Comparison of ENCODE assay signal across 17 cellular contexts in the genomic region with DNA sequence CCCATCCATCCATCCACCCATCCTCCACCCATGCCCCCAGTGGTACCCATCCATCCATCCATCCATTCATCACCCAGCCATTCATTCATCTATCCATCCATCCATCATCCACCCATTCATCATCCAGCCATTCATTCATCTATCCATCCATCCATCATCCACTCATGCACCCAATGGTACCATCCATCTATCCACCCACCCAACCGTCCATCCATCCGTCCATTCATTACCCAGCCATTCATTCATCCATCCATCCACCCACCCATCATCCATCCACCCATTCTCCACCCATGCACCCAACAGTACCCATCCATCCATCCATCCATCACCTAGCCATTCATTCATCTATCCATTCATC. TPM values are rescaled to one million over a fixed set of nuclear protein-coding genes. Genes with fewer than 3 reads are reported as not detected.
DNase-seq lines count a peak whose midpoint lies in the region; ATAC-seq, FAIRE-seq and TF ChIP-seq lines count a peak whose summit lies in the region.
"Had no signal": no experiment of that assay in that cellular context is flagged by ENCODE, and none has a peak within 500 bp of the region (broad histone marks: within the 10 kb centered on the region; RNA-seq: fewer than 3 reads in every experiment).

No MANE protein-coding gene starts in this region.

- ATAC-seq in GM12878: no peak
- no peak for ATAC-seq in HG03565 (IDR thresholded peaks at IDR 0.05; ENCODE audit: unreplicated experiment)

- H3K9me3 ChIP-seq in CD4-positive, alpha-beta memory T cell (ENCODE audit: control insufficient read depth in 1 of 2, low read length in 2 of 2): no peaks in the 10 kb centered on the region
- H3K9me3 ChIP-seq in GM12878 (replicated peaks; ENCODE audit: control insufficient read depth, insufficient read depth, low read length) (no peaks in the 10 kb centered on the region; the same call in 2 of the 3 replicates), transverse colon (no peaks in the 10 kb centered on the region)

- RAD21 ChIA-PET in GM12878 (lab: Charles Lee; ENCODE audit: unreplicated experiment): no interaction called here

- H3K4me2 ChIP-seq in GM12878 (ENCODE audit: control insufficient read depth, insufficient read depth): no peak overlapping the region

- in situ Hi-C loops in GM12878 (cut with MboI) (no loop called here), transverse colon (cut with MboI; ENCODE audit: low pct_ligation_motif_present in 1 of 4, low pct_unique_long_range_greater_than_20kb in 1 of 4, low sequenced_read_pairs in 3 of 4) (no loop called here)

- SMC1A ChIA-PET in GM12878 (lab: Charles Lee; ENCODE audit: uncharacterized antibody, unreplicated experiment): no interaction called here

- POLR2A ChIA-PET in CD4-positive, alpha-beta memory T cell (lab: Charles Lee; ENCODE audit: partially characterized antibody): no interaction called here
- POLR2A ChIA-PET in GM12878 (lab: Charles Lee): no interaction called here

- H3K4me1 Mint-ChIP-seq in CD4-positive, alpha-beta memory T cell: peaks cover 0 to 8% (median 3%) of the 10 kb centered on the region in 4 donors
- H3K4me1 Mint-ChIP-seq in neural crest cell: no peaks in the 10 kb centered on the region

- intact Hi-C loops in CD4-positive, alpha-beta memory T cell (cut with micrococcal nuclease): no loop called here
- intact Hi-C loops in GM12878 (cut with micrococcal nuclease; ENCODE audit: unreplicated experiment) (no loop called here), transverse colon (cut with DNase I; ENCODE audit: low total_unique reads) (no loop called here)

- H3K27me3 Mint-ChIP-seq in CD4-positive, alpha-beta memory T cell: no peaks in the 10 kb centered on the region
- peaks cover 12% of the 10 kb centered on the region for H3K27me3 Mint-ChIP-seq in neural crest cell (ENCODE audit: low read depth)

- FAIRE-seq in GM12892 (lab: Jason Lieb, UNC) (peak; percentile 63), GM12878 (lab: Jason Lieb, UNC) (no peak)

- peak overlapping the region in 4 of 7 donors; percentile 1 to 77 (median 41) for H3K27ac Mint-ChIP-seq in CD4-positive, alpha-beta memory T cell
- H3K27ac Mint-ChIP-seq in neural crest cell (ENCODE audit: unreplicated experiment): no peak overlapping the region

- TF ChIP-seq CTCF in GM12878 (IDR thresholded peaks at IDR 0.05 in 2 of 3, conservative IDR thresholded peaks at IDR 0.05 in 1 of 3; ENCODE audit: control insufficient read depth in 2 of 3, extremely low read depth in 1 of 3, insufficient read depth in 1 of 3, low read depth in 3 of 3, low read length in 3 of 3) (no peak), neural crest cell (conservative IDR thresholded peaks at IDR 0.05) (no peak), transverse colon (IDR thresholded peaks at IDR 0.05) (no peak)

- no TSS peak for BruUV-seq in GM12878 (replicated peaks; lab: Mats Ljungman, UMichigan)

- TF ChIP-seq EP300 in GM12878 (IDR thresholded peaks at IDR 0.05; ENCODE audit: borderline replicate concordance in 1 of 2, control insufficient read depth in 1 of 2, low read depth in 2 of 2, low read length in 2 of 2): no peak
- no peak for TF ChIP-seq EP300 in transverse colon (IDR thresholded peaks at IDR 0.05; ENCODE audit: low read depth)

- no peak overlapping the region for H3K27ac ChIP-seq in CD4-positive, alpha-beta memory T cell (ENCODE audit: low read depth, low read length)
- H3K27ac ChIP-seq in GM12878 (ENCODE audit: control insufficient read depth, insufficient read depth) (no peak overlapping the region), transverse colon (no peak overlapping the region)
- H3K27ac ChIP-seq: C4-2B, RWPE1 had no signal

- H3K79me2 ChIP-seq in GM12878 (ENCODE audit: control insufficient read depth, insufficient read depth, low read length): no peaks in the 10 kb centered on the region

- peaks cover 8 to 16% of the 10 kb centered on the region in 2 donors for H3K36me3 Mint-ChIP-seq in CD4-positive, alpha-beta memory T cell
- peaks cover 19% of the 10 kb centered on the region for H3K36me3 Mint-ChIP-seq in neural crest cell (ENCODE audit: low read depth)

- no peak overlapping the region for H3K9ac ChIP-seq in GM12878 (ENCODE audit: control insufficient read depth, insufficient read depth, low read length)

- TF ChIP-seq POLR2A in GM12892 (IDR thresholded peaks at IDR 0.05; ENCODE audit: low read depth, low read length) (no peak), GM12878 (IDR thresholded peaks at IDR 0.05; ENCODE audit: low read depth, low read length) (no peak), transverse colon (IDR thresholded peaks at IDR 0.05) (no peak)

- H3K4me1 ChIP-seq in CD4-positive, alpha-beta memory T cell (ENCODE audit: insufficient read depth, low read length): no peaks in the 10 kb centered on the region
- H3K4me1 ChIP-seq in GM12878 (ENCODE audit: control insufficient read depth, insufficient read depth, low read length) (no peaks in the 10 kb centered on the region), transverse colon (peaks cover 0 to 4% (median 3%) of the 10 kb centered on the region in 4 donors)

- H3K27me3 ChIP-seq in CD4-positive, alpha-beta memory T cell (ENCODE audit: insufficient read depth, low read length): no peaks in the 10 kb centered on the region
- H3K27me3 ChIP-seq in GM12878 (replicated peaks in 1 of 2; ENCODE audit: control insufficient read depth in 2 of 2, insufficient read depth in 2 of 2, low read length in 1 of 2): no peaks in the 10 kb centered on the region
- peaks cover 15% of the 10 kb centered on the region for H3K27me3 ChIP-seq in transverse colon

- TF ChIP-seq RAD21 in GM12878 (IDR thresholded peaks at IDR 0.05; ENCODE audit: insufficient read depth, low read depth, low read length): no peak

- no peaks in the 10 kb centered on the region for H3K36me3 ChIP-seq in CD4-positive, alpha-beta memory T cell (ENCODE audit: insufficient read depth, low read length)
- H3K36me3 ChIP-seq in GM12878 (ENCODE audit: control insufficient read depth in 2 of 2, insufficient read depth in 2 of 2, low read length in 1 of 2) (peaks cover 4 to 7% of the 10 kb centered on the region in 2 experiments; a peak in 3 of 4 replicates), transverse colon (peaks cover 0 to 12% (median 2%) of the 10 kb centered on the region in 4 donors)

- no peaks in the 10 kb centered on the region for H4K20me1 ChIP-seq in GM12878 (ENCODE audit: control insufficient read depth, insufficient read depth)

- no peak overlapping the region for H2AFZ ChIP-seq in GM12878 (ENCODE audit: control insufficient read depth, low read depth, low read length)

- CTCF ChIA-PET in CD4-positive, alpha-beta memory T cell (lab: Charles Lee; ENCODE audit: partially characterized antibody): no interaction called here
- CTCF ChIA-PET in GM12878 (lab: Yijun Ruan, JAX): no interaction called here

- no peak overlapping the region for H3K4me3 Mint-ChIP-seq in CD4-positive, alpha-beta memory T cell
- H3K4me3 Mint-ChIP-seq in neural crest cell: peak overlapping the region; percentile 74

- 92% methylated on average over 2 of the region's 2 CpGs for WGBS in GM12878 (ENCODE audit: insufficient coverage, insufficient replicate concordance, low lambda C conversion rate, missing lambda C conversion rate)
- 88 to 95% methylated on average over 2 of the region's 2 CpGs for WGBS in transverse colon (ENCODE audit: low coverage in 1 of 2), 2 donors

- H3K4me3 ChIP-seq in CD4-positive, alpha-beta memory T cell (ENCODE audit: low read length in 2 of 2): no peak overlapping the region
- H3K4me3 ChIP-seq in GM12878 (no peak overlapping the region), transverse colon (no peak overlapping the region)

- DNase-seq in CD4-positive, alpha-beta memory T cell: no peak
- DNase-seq in GM12892 (ENCODE audit: insufficient read length): no peak
- DNase-seq in GM12878 (ENCODE audit: low read depth, low spot score): no peak
- DNase-seq in neural crest cell (ENCODE audit: low read depth, low spot score): no peak
- no peak for DNase-seq in HuH-7.5 (ENCODE audit: low spot score)
- DNase-seq in transverse colon: no peak
- DNase-seq: COR-L47, DMS53, HCEC 1CT, KG1, NCI-H146, NCI-H2081, NCI-H748 treated with DMSO at 0.1 percent for 48 hours had no signal

- peaks cover 0 to 14% (median 0%) of the 10 kb centered on the region in 8 donors for H3K9me3 Mint-ChIP-seq in CD4-positive, alpha-beta memory T cell
- H3K9me3 Mint-ChIP-seq in neural crest cell: peaks cover 7% of the 10 kb centered on the region

RNA-seq across cellular contexts. Expression of a gene that starts 5.3 kb away (rescaled TPM):
- total RNA-seq in CD4-positive, alpha-beta memory T cell: not detected
- not detected for polyA plus RNA-seq in CD4-positive, alpha-beta memory T cell
- not detected for polyA plus RNA-seq in GM12892 (2012; ENCODE audit: missing spikeins)
- not detected in 2 replicates for total RNA-seq in GM12878 (2013; cell fraction: nucleolus; rRNA removed)
- total RNA-seq in GM12878 (2014; rRNA removed) (not detected in 2 replicates), GM12878 (2014; rRNA removed; fragmentation: Illumina TruSeq; extraction: Trizol) (not detected in 2 replicates), GM12878 (2021) (not detected in 2 replicates), neural crest cell (46.3 and 50.9 TPM in 2 replicates), transverse colon (not detected)
- not detected for polyA plus RNA-seq in GM12878 (2011; ENCODE audit: low read depth)
- polyA plus RNA-seq in GM12878 (2011; rRNA removed) (not detected in 2 replicates), GM12878 (2014; fragmentation: Illumina TruSeq; extraction: Trizol) (not detected in 2 replicates), GM12878 (2014; fragmentation: Nextera tagmentation; extraction: Ambion mirVana) (not detected), GM12878 (2014; rRNA removed) (not detected in 2 replicates), GM12878 (2016; fragmentation: Nextera tagmentation; extraction: Ambion mirVana) (under 1 TPM in 1 of 2 experiments, not detected in 1; 0.07 TPM)
- polyA plus RNA-seq in GM12878 (2011; cell fraction: cytosol; rRNA removed): not detected in 2 replicates
- polyA plus RNA-seq in GM12878 (2011; cell fraction: nucleus; rRNA removed): not detected in 2 replicates
- 0.08 and 0.12 TPM in 2 replicates for polyA plus RNA-seq in GM12878 (2012)
- polyA minus RNA-seq in GM12878 (2011; rRNA and poly(A)+ RNA removed): 0.10 TPM in 1 of 2 replicates, not detected in the other
- polyA minus RNA-seq in GM12878 (2011; cell fraction: cytosol; rRNA and poly(A)+ RNA removed): not detected in 2 replicates
- not detected in 2 replicates for polyA minus RNA-seq in GM12878 (2011; cell fraction: nucleus; rRNA and poly(A)+ RNA removed)

RNA-seq across cellular contexts. Expression of a gene that starts 11.2 kb away (rescaled TPM):
- not detected for total RNA-seq in CD4-positive, alpha-beta memory T cell
- polyA plus RNA-seq in CD4-positive, alpha-beta memory T cell: not detected
- polyA plus RNA-seq in GM12892 (2012; ENCODE audit: missing spikeins): not detected
- not detected in 2 replicates for total RNA-seq in GM12878 (2013; cell fraction: nucleolus; rRNA removed)
- not detected in 2 replicates for total RNA-seq in GM12878 (2014; rRNA removed)
- total RNA-seq in GM12878 (2014; rRNA removed; fragmentation: Illumina TruSeq; extraction: Trizol): not detected in 2 replicates
- not detected in 2 replicates for total RNA-seq in GM12878 (2021)
- 0.14 TPM for polyA plus RNA-seq in GM12878 (2011; ENCODE audit: low read depth)
- not detected in 2 replicates for polyA plus RNA-seq in GM12878 (2011; rRNA removed)
- not detected in 2 replicates for polyA plus RNA-seq in GM12878 (2011; cell fraction: cytosol; rRNA removed)
- polyA plus RNA-seq in GM12878 (2011; cell fraction: nucleus; rRNA removed): 0.18 and 0.19 TPM in 2 replicates
- polyA plus RNA-seq in GM12878 (2012): 0.10 and 0.20 TPM in 2 replicates
- not detected in 2 replicates for polyA plus RNA-seq in GM12878 (2014; fragmentation: Illumina TruSeq; extraction: Trizol)
- not detected for polyA plus RNA-seq in GM12878 (2014; fragmentation: Nextera tagmentation; extraction: Ambion mirVana)
- polyA plus RNA-seq in GM12878 (2014; rRNA removed): 0.27 TPM in 1 of 2 replicates, not detected in the other
- polyA plus RNA-seq in GM12878 (2016; fragmentation: Nextera tagmentation; extraction: Ambion mirVana): not detected
- not detected in 2 replicates for polyA minus RNA-seq in GM12878 (2011; rRNA and poly(A)+ RNA removed)
- not detected in 2 replicates for polyA minus RNA-seq in GM12878 (2011; cell fraction: cytosol; rRNA and poly(A)+ RNA removed)
- polyA minus RNA-seq in GM12878 (2011; cell fraction: nucleus; rRNA and poly(A)+ RNA removed): not detected in 2 replicates
- 0.30 and 0.68 TPM in 2 replicates for total RNA-seq in neural crest cell
- total RNA-seq in transverse colon: not detected

RNA-seq across cellular contexts. Expression of a gene that starts 19.2 kb away (rescaled TPM):
- total RNA-seq in CD4-positive, alpha-beta memory T cell: 100 to 1,000 TPM; 315 TPM
- 100 to 1,000 TPM in 1 of 2 donors, 10 to 100 TPM in 1; 67.7 to 177 TPM for polyA plus RNA-seq in CD4-positive, alpha-beta memory T cell
- polyA plus RNA-seq in GM12892 (2012; ENCODE audit: missing spikeins): 115 TPM
- total RNA-seq in GM12878 (2013; cell fraction: nucleolus; rRNA removed): 155 and 159 TPM in 2 replicates
- 179 and 217 TPM in 2 replicates for total RNA-seq in GM12878 (2014; rRNA removed)
- 78.0 and 93.5 TPM in 2 replicates for total RNA-seq in GM12878 (2014; rRNA removed; fragmentation: Illumina TruSeq; extraction: Trizol)
- 464 and 532 TPM in 2 replicates for total RNA-seq in GM12878 (2021)
- 160 TPM for polyA plus RNA-seq in GM12878 (2011; ENCODE audit: low read depth)
- 38.2 and 161 TPM in 2 replicates for polyA plus RNA-seq in GM12878 (2011; rRNA removed)
- polyA plus RNA-seq in GM12878 (2011; cell fraction: cytosol; rRNA removed): 124 and 140 TPM in 2 replicates
- 617 and 643 TPM in 2 replicates for polyA plus RNA-seq in GM12878 (2011; cell fraction: nucleus; rRNA removed)
- polyA plus RNA-seq in GM12878 (2012): 202 and 308 TPM in 2 replicates
- 178 and 225 TPM in 2 replicates for polyA plus RNA-seq in GM12878 (2014; fragmentation: Illumina TruSeq; extraction: Trizol)
- polyA plus RNA-seq in GM12878 (2014; fragmentation: Nextera tagmentation; extraction: Ambion mirVana): 10 to 100 TPM; 13.1 to 31.6 TPM
- polyA plus RNA-seq in GM12878 (2014; rRNA removed): 218 and 343 TPM in 2 replicates
- 100 to 1,000 TPM; 285 to 330 TPM for polyA plus RNA-seq in GM12878 (2016; fragmentation: Nextera tagmentation; extraction: Ambion mirVana)
- polyA minus RNA-seq in GM12878 (2011; rRNA and poly(A)+ RNA removed): 142 and 159 TPM in 2 replicates
- 158 and 187 TPM in 2 replicates for polyA minus RNA-seq in GM12878 (2011; cell fraction: cytosol; rRNA and poly(A)+ RNA removed)
- polyA minus RNA-seq in GM12878 (2011; cell fraction: nucleus; rRNA and poly(A)+ RNA removed): 106 and 165 TPM in 2 replicates
- 674 and 701 TPM in 2 replicates for total RNA-seq in neural crest cell
- total RNA-seq in transverse colon: 100 to 1,000 TPM; 145 to 258 (median 194) TPM

RNA-seq across cellular contexts. Expression of a gene that starts 24.3 kb away (rescaled TPM):
- total RNA-seq in CD4-positive, alpha-beta memory T cell: not detected
- not detected for polyA plus RNA-seq in CD4-positive, alpha-beta memory T cell
- not detected for polyA plus RNA-seq in GM12892 (2012; ENCODE audit: missing spikeins)
- total RNA-seq in GM12878 (2013; cell fraction: nucleolus; rRNA removed): not detected in 2 replicates
- total RNA-seq in GM12878 (2014; rRNA removed) (not detected in 2 replicates), GM12878 (2014; rRNA removed; fragmentation: Illumina TruSeq; extraction: Trizol) (not detected in 2 replicates), GM12878 (2021) (not detected in 2 replicates), neural crest cell (not detected in 2 replicates), transverse colon (not detected)
- polyA plus RNA-seq in GM12878 (2011; ENCODE audit: low read depth): not detected
- polyA plus RNA-seq in GM12878 (2011; rRNA removed) (0.08 TPM in 1 of 2 replicates, not detected in the other), GM12878 (2014; fragmentation: Illumina TruSeq; extraction: Trizol) (not detected in 2 replicates), GM12878 (2014; fragmentation: Nextera tagmentation; extraction: Ambion mirVana) (not detected), GM12878 (2014; rRNA removed) (not detected in 2 replicates), GM12878 (2016; fragmentation: Nextera tagmentation; extraction: Ambion mirVana) (not detected)
- polyA plus RNA-seq in GM12878 (2011; cell fraction: cytosol; rRNA removed): 0.10 TPM in 1 of 2 replicates, not detected in the other
- polyA plus RNA-seq in GM12878 (2011; cell fraction: nucleus; rRNA removed): not detected in 2 replicates
- polyA plus RNA-seq in GM12878 (2012): not detected in 2 replicates
- polyA minus RNA-seq in GM12878 (2011; rRNA and poly(A)+ RNA removed): not detected in 2 replicates
- not detected in 2 replicates for polyA minus RNA-seq in GM12878 (2011; cell fraction: cytosol; rRNA and poly(A)+ RNA removed)
- not detected in 2 replicates for polyA minus RNA-seq in GM12878 (2011; cell fraction: nucleus; rRNA and poly(A)+ RNA removed)

RNA-seq across cellular contexts. Expression of a gene that starts 35.6 kb away (rescaled TPM):
- total RNA-seq in CD4-positive, alpha-beta memory T cell: not detected
- not detected for polyA plus RNA-seq in CD4-positive, alpha-beta memory T cell
- polyA plus RNA-seq in GM12892 (2012; ENCODE audit: missing spikeins): not detected
- total RNA-seq in GM12878 (2013; cell fraction: nucleolus; rRNA removed): not detected in 2 replicates
- total RNA-seq in GM12878 (2014; rRNA removed) (not detected in 2 replicates), GM12878 (2014; rRNA removed; fragmentation: Illumina TruSeq; extraction: Trizol) (not detected in 2 replicates), GM12878 (2021) (not detected in 2 replicates), neural crest cell (not detected in 2 replicates), transverse colon (1 to 10 TPM in 1 of 4 donors, under 1 TPM in 1, not detected in 2; 0.79 to 2.2 TPM)
- not detected for polyA plus RNA-seq in GM12878 (2011; ENCODE audit: low read depth)
- polyA plus RNA-seq in GM12878 (2011; rRNA removed) (not detected in 2 replicates), GM12878 (2014; fragmentation: Illumina TruSeq; extraction: Trizol) (not detected in 2 replicates), GM12878 (2014; fragmentation: Nextera tagmentation; extraction: Ambion mirVana) (not detected), GM12878 (2014; rRNA removed) (not detected in 2 replicates), GM12878 (2016; fragmentation: Nextera tagmentation; extraction: Ambion mirVana) (not detected)
- polyA plus RNA-seq in GM12878 (2011; cell fraction: cytosol; rRNA removed): not detected in 2 replicates
- polyA plus RNA-seq in GM12878 (2011; cell fraction: nucleus; rRNA removed): not detected in 2 replicates
- polyA plus RNA-seq in GM12878 (2012): not detected in 2 replicates
- polyA minus RNA-seq in GM12878 (2011; rRNA and poly(A)+ RNA removed): not detected in 2 replicates
- polyA minus RNA-seq in GM12878 (2011; cell fraction: cytosol; rRNA and poly(A)+ RNA removed): not detected in 2 replicates
- not detected in 2 replicates for polyA minus RNA-seq in GM12878 (2011; cell fraction: nucleus; rRNA and poly(A)+ RNA removed)
- total RNA-seq: NCI-H460 had no signal

Comparison
In these comparisons a context has a peak if more than half of its experiments do, and no peak if none do; other contexts are left out.
1. RNA of a gene that starts 5.3 kb away (total RNA-seq): 46.3 to 50.9 TPM in neural crest cell; not detected in CD4-positive, alpha-beta memory T cell, not detected in GM12878 and not detected in transverse colon; every median in the first group is over 10 times any median in the second.